3 cellular contexts compared by ENCODE assay signal in genomic region chr1:113830039-113830438, GRCh38.
TF ChIP-seq lines count a peak whose summit lies in the region.

No MANE protein-coding gene starts in this region.

TF ChIP-seq in HEK293T, 16 proteins besides CTCF, POLR2A, EP300 and RAD21 (continued from another document):
- no peak for TF ChIP-seq ZNF384 (IDR thresholded peaks at IDR 0.05)
- peak; percentile 30; the same call in 1 of the 2 replicates for TF ChIP-seq PKNOX1 (IDR thresholded peaks at IDR 0.05)
- TF ChIP-seq NFRKB (IDR thresholded peaks at IDR 0.05) = no peak

TF ChIP-seq in SK-N-SH treated with all-trans-retinoic acid at 6 μM for 48 hours, 23 proteins besides CTCF, POLR2A, EP300 and RAD21 (continued from another document):
- no peak for TF ChIP-seq TOX (CRISPR knock-in tag; IDR thresholded peaks at IDR 0.05; ENCODE audit: borderline replicate concordance)
- TF ChIP-seq PPARA (CRISPR knock-in tag; IDR thresholded peaks at IDR 0.05; ENCODE audit: borderline replicate concordance) = no peak
- TF ChIP-seq ZFP30 (CRISPR knock-in tag; IDR thresholded peaks at IDR 0.05) = no peak

TF ChIP-seq in endothelial cell of umbilical vein, 7 proteins besides CTCF, POLR2A, EP300 and RAD21 (continued from another document):
- TF ChIP-seq JUN (IDR thresholded peaks at IDR 0.05; ENCODE audit: borderline replicate concordance, insufficient read depth, insufficient read length, low read depth) = no peak
- TF ChIP-seq MYC (IDR thresholded peaks at IDR 0.05; ENCODE audit: low read depth, low read length) = no peak
- TF ChIP-seq POLR2AphosphoS5 (IDR thresholded peaks at IDR 0.05; ENCODE audit: insufficient read depth, low read depth, low read length) = no peak
- no peak for TF ChIP-seq GATA2 (IDR thresholded peaks at IDR 0.05; ENCODE audit: insufficient read depth, insufficient read length, low read depth, low read length)
- TF ChIP-seq EZH2 (IDR thresholded peaks at IDR 0.05; ENCODE audit: borderline replicate concordance, low read depth, low read length, severe bottlenecking) = no peak
- no peak for TF ChIP-seq MAX (IDR thresholded peaks at IDR 0.05; ENCODE audit: insufficient read depth, insufficient read length)
